In genomic region chr5:7850241-7850532, GRCh38 we compare ENCODE assay signal across 7 cellular contexts. TPM values are rescaled to one million over a fixed set of nuclear protein-coding genes. Genes with fewer than 3 reads are reported as not detected.
DNase-seq lines count a peak whose midpoint lies in the region; ATAC-seq, FAIRE-seq and TF ChIP-seq lines count a peak whose summit lies in the region.

No MANE protein-coding gene starts in this region.

- no peaks in the 10 kb centered on the region for H3K9me3 ChIP-seq in astrocyte (ENCODE audit: insufficient read depth, low read depth, low read length)

- H3K27me3 ChIP-seq in astrocyte (ENCODE audit: insufficient read depth, low read length), result peaks cover 3% of the 10 kb centered on the region

- H3K4me3 Mint-ChIP-seq in IgD-negative memory B cell (peak overlapping the region; percentile 71 to 89 (median 81)), astrocyte (ENCODE audit: unreplicated experiment) (peak overlapping the region; percentile 84), immature natural killer cell (peak overlapping the region; percentile 80 to 90 (median 83))
- H3K4me3 Mint-ChIP-seq in stimulated activated memory B cell treated with anti-CD40 and anti-IgM and Interleukin-4, amounts not matched to agents 10 μg/mL and 1 μg/mL and 100 μg/mL, for 72 hours, result peak overlapping the region; percentile 63

- peaks cover 0 to 5% (median 4%) of the 10 kb centered on the region in 3 donors for H3K9me3 Mint-ChIP-seq in IgD-negative memory B cell
- peaks cover 2% of the 10 kb centered on the region for H3K9me3 Mint-ChIP-seq in astrocyte (ENCODE audit: unreplicated experiment)
- no peaks in the 10 kb centered on the region for H3K9me3 Mint-ChIP-seq in immature natural killer cell
- H3K9me3 Mint-ChIP-seq in stimulated activated memory B cell treated with anti-CD40 and anti-IgM and Interleukin-4, amounts not matched to agents 10 μg/mL and 1 μg/mL and 100 μg/mL, for 72 hours, result peaks cover 3% of the 10 kb centered on the region

- FAIRE-seq in astrocyte (lab: Jason Lieb, UNC), result no peak

- H3K27me3 Mint-ChIP-seq in IgD-negative memory B cell, result peaks cover 22% of the 10 kb centered on the region
- H3K27me3 Mint-ChIP-seq in astrocyte (ENCODE audit: low read depth, unreplicated experiment), result peaks cover 18% of the 10 kb centered on the region
- H3K27me3 Mint-ChIP-seq in immature natural killer cell (ENCODE audit: low read depth in 3 of 3), result peaks cover 2 to 7% (median 3%) of the 10 kb centered on the region in 3 donors
- H3K27me3 Mint-ChIP-seq in stimulated activated memory B cell treated with anti-CD40 and anti-IgM and Interleukin-4, amounts not matched to agents 10 μg/mL and 1 μg/mL and 100 μg/mL, for 72 hours, result peaks cover 35% of the 10 kb centered on the region

- DNase-seq in astrocyte (ENCODE audit: low read depth) (no peak), immature natural killer cell (peak in 1 of 3 donors; percentile 4), superior temporal gyrus (ENCODE audit: extremely low spot score) (no peak)
- DNase-seq in effector CD8-positive, alpha-beta T cell (lab: John Stamatoyannopoulos, UW), result no peak
- no peak for DNase-seq in stimulated activated CD4-positive, alpha-beta T cell treated with anti-CD3 and anti-CD28 coated beads, Interleukin-4, amount 100 ng/mL, for 24 hours

- H3K27ac Mint-ChIP-seq in IgD-negative memory B cell, result no peak overlapping the region
- no peak overlapping the region for H3K27ac Mint-ChIP-seq in astrocyte (ENCODE audit: unreplicated experiment)
- H3K27ac Mint-ChIP-seq in immature natural killer cell, result peak overlapping the region in 1 of 6 donors; percentile 55
- no peak overlapping the region for H3K27ac Mint-ChIP-seq in stimulated activated memory B cell treated with anti-CD40 and anti-IgM and Interleukin-4, amounts not matched to agents 10 μg/mL and 1 μg/mL and 100 μg/mL, for 72 hours

- no peaks in the 10 kb centered on the region for H3K79me2 ChIP-seq in astrocyte (ENCODE audit: insufficient read depth, low read length)

- peak overlapping the region; percentile 74 for H2AFZ ChIP-seq in astrocyte (ENCODE audit: low read depth, low read length)

- H4K20me1 ChIP-seq in astrocyte (ENCODE audit: insufficient read depth, low read length), result no peaks in the 10 kb centered on the region

- H3K4me1 ChIP-seq in astrocyte (ENCODE audit: insufficient read depth, low read length), result no peaks in the 10 kb centered on the region

- peak; percentile 61 for ATAC-seq in stimulated activated memory B cell treated with anti-CD40 and anti-IgM and Interleukin-4, amounts not matched to agents 10 μg/mL and 1 μg/mL and 100 μg/mL, for 72 hours

- peak overlapping the region; percentile 34 for H3K4me3 ChIP-seq in astrocyte (ENCODE audit: insufficient read depth, low read depth, low read length)

- peak overlapping the region; percentile 20 for H3K9ac ChIP-seq in astrocyte (ENCODE audit: low read length)

- peaks cover 2% of the 10 kb centered on the region for H3K36me3 Mint-ChIP-seq in IgD-negative memory B cell
- no peaks in the 10 kb centered on the region for H3K36me3 Mint-ChIP-seq in astrocyte (ENCODE audit: low read depth, unreplicated experiment)
- no peaks in the 10 kb centered on the region for H3K36me3 Mint-ChIP-seq in immature natural killer cell
- no peaks in the 10 kb centered on the region for H3K36me3 Mint-ChIP-seq in stimulated activated memory B cell treated with anti-CD40 and anti-IgM and Interleukin-4, amounts not matched to agents 10 μg/mL and 1 μg/mL and 100 μg/mL, for 72 hours

- H3K4me2 ChIP-seq in astrocyte (ENCODE audit: low read length), result peak overlapping the region; percentile 84

- H3K4me1 Mint-ChIP-seq in IgD-negative memory B cell (peaks cover 9 to 10% (median 10%) of the 10 kb centered on the region in 3 donors), astrocyte (ENCODE audit: low read depth, unreplicated experiment) (peaks cover 3% of the 10 kb centered on the region), immature natural killer cell (peaks cover 20 to 32% of the 10 kb centered on the region in 2 donors)
- peaks cover 28% of the 10 kb centered on the region for H3K4me1 Mint-ChIP-seq in stimulated activated memory B cell treated with anti-CD40 and anti-IgM and Interleukin-4, amounts not matched to agents 10 μg/mL and 1 μg/mL and 100 μg/mL, for 72 hours

- no peak overlapping the region for H3K27ac ChIP-seq in astrocyte (ENCODE audit: low read depth, low read length)

- no peaks in the 10 kb centered on the region for H3K36me3 ChIP-seq in astrocyte (ENCODE audit: insufficient read depth, low read length)

- TF ChIP-seq CTCF in astrocyte (IDR thresholded peaks at IDR 0.05; ENCODE audit: insufficient read depth, low read depth, low read length), result no peak

RNA-seq across cellular contexts. Expression of gene CFAP90, which starts 0.7 kb away (rescaled TPM):
- not detected for polyA plus RNA-seq in IgD-negative memory B cell
- total RNA-seq in astrocyte, result 0.64 and 0.84 TPM in 2 replicates
- not detected for polyA plus RNA-seq in immature natural killer cell

RNA-seq across cellular contexts. Expression of gene FASTKD3, which starts 18.6 kb away (rescaled TPM):
- 11.2 TPM for polyA plus RNA-seq in IgD-negative memory B cell
- total RNA-seq in astrocyte, result 8.1 and 10.7 TPM in 2 replicates
- polyA plus RNA-seq in immature natural killer cell, result 10 to 100 TPM; 11.7 to 13.9 (median 12.5) TPM

RNA-seq across cellular contexts. Expression of gene MTRR, which starts 18.8 kb away (rescaled TPM):
- polyA plus RNA-seq in IgD-negative memory B cell (27.4 TPM), immature natural killer cell (10 to 100 TPM; 23.2 to 58.6 (median 33.3) TPM)
- 32.2 and 38.5 TPM in 2 replicates for total RNA-seq in astrocyte
